In the genomic region with DNA sequence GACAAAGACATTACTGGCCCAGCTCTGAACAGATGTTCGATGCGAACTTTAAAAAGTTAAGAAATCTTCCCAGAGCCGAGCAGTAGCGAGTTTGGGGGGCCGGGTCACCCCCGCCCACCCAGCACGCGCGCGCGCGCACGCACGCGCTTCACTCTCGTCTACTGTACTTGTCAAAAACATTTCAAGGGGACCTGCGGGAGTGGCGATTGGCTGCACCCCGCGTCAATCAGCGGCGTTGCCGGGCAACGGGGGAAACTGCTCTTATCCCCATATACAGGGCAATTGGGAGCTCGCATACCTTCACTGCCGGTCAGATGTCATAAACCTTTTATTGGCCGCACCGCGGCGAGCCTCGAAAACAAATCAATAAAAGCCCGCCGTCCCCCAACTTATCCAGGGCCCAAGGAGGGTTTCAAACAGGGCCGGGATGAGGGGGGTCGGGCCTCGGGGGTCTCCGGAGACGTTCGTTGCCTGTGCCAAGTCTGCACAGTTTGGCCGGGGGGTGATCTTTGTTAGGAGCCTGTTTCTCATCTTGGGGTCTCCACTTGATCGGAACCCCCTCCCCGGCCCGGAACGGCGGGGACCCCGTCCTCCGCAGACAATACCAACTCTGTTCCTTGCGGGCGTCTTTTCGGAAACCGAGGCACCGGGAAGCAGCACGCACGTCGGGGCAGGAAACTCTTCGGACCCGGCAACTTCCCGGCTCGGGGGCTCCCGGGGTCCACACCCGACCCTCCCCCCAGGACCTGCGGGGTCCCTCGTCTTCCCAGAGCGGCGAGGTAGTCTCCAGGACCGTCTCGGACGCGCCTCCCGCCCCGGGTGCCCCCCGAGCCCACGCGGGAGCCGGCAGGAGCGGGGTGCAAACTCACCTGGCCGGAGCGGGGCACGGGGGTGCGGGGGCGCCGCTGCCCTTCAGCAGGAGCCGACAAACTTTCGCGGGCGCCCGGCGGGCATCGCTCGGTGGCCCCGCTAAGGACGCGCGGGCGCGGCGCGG, we compare ENCODE assay signal across 8 cellular contexts. TPM values are rescaled to one million over a fixed set of nuclear protein-coding genes. Genes with fewer than 3 reads are reported as not detected.
DNase-seq lines count a peak whose midpoint lies in the region; ATAC-seq and TF ChIP-seq lines count a peak whose summit lies in the region.

No MANE protein-coding gene starts in this region.

- H3K4me2 ChIP-seq in OCI-LY7 (ENCODE audit: low read length): peak overlapping the region; percentile 95

- H3K9me2 ChIP-seq in OCI-LY7 (ENCODE audit: insufficient read depth, low read length): no peaks in the 10 kb centered on the region

- intact Hi-C loops in OCI-LY7 (cut with micrococcal nuclease; ENCODE audit: unreplicated experiment): loop anchor here (1.0 to 5.0 kb wide), 7 partner anchors 32 to 501 kb away; no protein-coding TSS in a partner anchor

- peak; percentile 85 for ATAC-seq in GM21526 (IDR thresholded peaks at IDR 0.05; ENCODE audit: low FRiP score, unreplicated experiment)

- no peak overlapping the region for H2AFZ ChIP-seq in OCI-LY7 (ENCODE audit: low read length)

- H3K4me3 ChIP-seq in OCI-LY7 (ENCODE audit: low read depth, low read length, poor library complexity, severe bottlenecking): peak overlapping the region; percentile 99

- peak overlapping the region; percentile 70 for H3K27ac ChIP-seq in OCI-LY7 (ENCODE audit: low read depth, low read length, poor library complexity, severe bottlenecking)

- peak; percentile 66 for TF ChIP-seq POLR2A in erythroblast (IDR thresholded peaks at IDR 0.05; ENCODE audit: low read length)

- H3K36me3 ChIP-seq in OCI-LY7 (ENCODE audit: insufficient read depth, low read length): peaks cover 30% of the 10 kb centered on the region

- peaks cover 42% of the 10 kb centered on the region for H3K4me1 ChIP-seq in OCI-LY7 (ENCODE audit: insufficient read depth, low read length, poor library complexity, severe bottlenecking)

- no peaks in the 10 kb centered on the region for H4K20me1 ChIP-seq in OCI-LY7 (ENCODE audit: insufficient read depth, low read length)

- TF ChIP-seq CTCF in OCI-LY7 (conservative IDR thresholded peaks at IDR 0.05; ENCODE audit: low read length): no peak

- POLR2A ChIA-PET in OCI-LY7 (lab: Charles Lee): interaction anchor here (0.6 to 2.3 kb wide), 14 partner anchors 10 to 492 kb away, joined by 3 to 9 read pairs (median 3); no protein-coding TSS in a partner anchor

- CTCF ChIA-PET in OCI-LY7 (lab: Charles Lee; ENCODE audit: unreplicated experiment): interaction anchor here (0.5 kb wide), 1 partner anchor 1031 kb away, joined by 3 read pairs; no protein-coding TSS in a partner anchor

- peaks cover 34% of the 10 kb centered on the region for H3K79me2 ChIP-seq in OCI-LY7 (ENCODE audit: insufficient read depth, low read depth, low read length)

- H3K9me3 ChIP-seq in OCI-LY7 (ENCODE audit: low read length): no peaks in the 10 kb centered on the region

- no TSS peak for BruUV-seq in OCI-LY7 (replicated peaks; lab: Mats Ljungman, UMichigan)

- DNase-seq in D341Med (ENCODE audit: low spot score) (peak; percentile 97), HuH-7 (ENCODE audit: low spot score) (peak; percentile 98), OCI-LY7 (ENCODE audit: low spot score) (peak; percentile 96), erythroblast (lab: John Stamatoyannopoulos, UW) (peak; percentile 98 to 99), mucosa of gallbladder (ENCODE audit: low spot score) (peak; percentile 99)
- DNase-seq in activated T-cell treated with anti-CD3 and anti-CD28 coated beads, Interleukin-2, amount 50 U/mL, for 1 hour: peak; percentile 100
- peak; percentile 99 for DNase-seq in stimulated activated CD8-positive, alpha-beta memory T cell treated with anti-CD3 and anti-CD28 coated beads, Interleukin-4, amount 100 ng/mL, for 24 hours (ENCODE audit: low read depth)

RNA-seq across cellular contexts. Expression of gene FOXN3, which starts 0.7 kb away (rescaled TPM):
- 54.8 and 77.7 TPM in 2 replicates for total RNA-seq in OCI-LY7 (2014; rRNA removed; shearing (Covaris generic))
- total RNA-seq in OCI-LY7 (2022) (102 and 108 TPM in 2 replicates), mucosa of gallbladder (63.0 TPM)

Comparison
In these comparisons a context has a peak if more than half of its experiments do, and no peak if none do; other contexts are left out.
1. Peak in every context shown above with its lines: DNase-seq, ATAC-seq, H3K4me3 ChIP-seq and H3K27ac ChIP-seq.